In the genomic region with DNA sequence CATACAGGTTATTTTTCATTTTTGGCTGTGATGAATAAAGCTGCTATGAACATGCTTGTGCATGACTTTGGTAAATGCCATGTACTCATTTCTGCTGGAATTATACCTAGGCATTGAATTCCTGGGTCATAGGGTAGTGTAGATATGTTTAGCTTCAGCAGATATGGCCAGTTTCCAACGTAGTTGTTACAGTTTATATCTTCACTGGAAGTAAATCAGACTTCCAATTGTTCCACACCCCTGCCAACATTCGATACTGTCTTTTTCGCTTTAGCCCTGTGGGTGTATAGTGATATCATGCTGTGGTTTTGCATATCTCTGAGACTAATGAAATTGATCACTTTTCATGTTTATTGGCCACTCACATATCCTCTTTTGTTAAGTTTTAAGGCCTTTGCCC, we compare ENCODE assay signal across 19 cellular contexts.
"Had no signal": no experiment of that assay in that cellular context is flagged by ENCODE, and none has a peak within 500 bp of the region (broad histone marks: within the 10 kb centered on the region; RNA-seq: fewer than 3 reads in every experiment).

No MANE protein-coding gene starts in this region.

- DNase-seq: activated CD4-positive, alpha-beta T cell treated with anti-CD3 and anti-CD28 coated beads for 4 hours; activated CD8-positive, alpha-beta memory T cell treated with anti-CD3 and anti-CD28 coated beads, Interleukin-2, amount 50 U/mL, for 4 hours; activated CD8-positive, alpha-beta T cell treated with anti-CD3 and anti-CD28 coated beads for 36 hours; activated naive CD4-positive, alpha-beta T cell; activated naive CD8-positive, alpha-beta T cell treated with anti-CD3 and anti-CD28 coated beads, Interleukin-2, amount 50 U/mL, for 24 hours; activated T-cell treated with anti-CD3 and anti-CD28 coated beads, Interleukin-2, amount 50 U/mL, for 72 hours; central memory CD4-positive, alpha-beta T cell; effector memory CD4-positive, alpha-beta T cell; glutamatergic neuron; nephron progenitor cell; psoas muscle; right lobe of liver; stimulated activated CD4-positive, alpha-beta T cell treated with anti-CD3 and anti-CD28 coated beads, Interleukin-2, amount 100 ng/mL, for 24 hours; stimulated activated naive CD4-positive, alpha-beta T cell; substantia nigra; T1000; upper lobe of left lung had no signal

- ATAC-seq: activated CD8-positive, alpha-beta T cell treated with anti-CD3 and anti-CD28 coated beads for 36 hours; activated naive CD8-positive, alpha-beta T cell treated with anti-CD3 and anti-CD28 coated beads, Interleukin-2, amount 50 U/mL, for 24 hours; activated T-cell treated with anti-CD3 and anti-CD28 coated beads, Interleukin-2, amount 50 U/mL, for 72 hours; psoas muscle; right lobe of liver had no signal

- H3K4me3 ChIP-seq: coronary artery, psoas muscle, right lobe of liver, upper lobe of left lung had no signal

- H3K27me3 ChIP-seq: right lobe of liver, upper lobe of left lung had no signal

- H3K36me3 ChIP-seq: right lobe of liver, upper lobe of left lung had no signal

- H3K9me3 ChIP-seq: psoas muscle, right lobe of liver, upper lobe of left lung had no signal

- FAIRE-seq: astrocyte had no signal

- H3K27ac ChIP-seq: coronary artery, psoas muscle, right lobe of liver, upper lobe of left lung had no signal
